In the genomic region with DNA sequence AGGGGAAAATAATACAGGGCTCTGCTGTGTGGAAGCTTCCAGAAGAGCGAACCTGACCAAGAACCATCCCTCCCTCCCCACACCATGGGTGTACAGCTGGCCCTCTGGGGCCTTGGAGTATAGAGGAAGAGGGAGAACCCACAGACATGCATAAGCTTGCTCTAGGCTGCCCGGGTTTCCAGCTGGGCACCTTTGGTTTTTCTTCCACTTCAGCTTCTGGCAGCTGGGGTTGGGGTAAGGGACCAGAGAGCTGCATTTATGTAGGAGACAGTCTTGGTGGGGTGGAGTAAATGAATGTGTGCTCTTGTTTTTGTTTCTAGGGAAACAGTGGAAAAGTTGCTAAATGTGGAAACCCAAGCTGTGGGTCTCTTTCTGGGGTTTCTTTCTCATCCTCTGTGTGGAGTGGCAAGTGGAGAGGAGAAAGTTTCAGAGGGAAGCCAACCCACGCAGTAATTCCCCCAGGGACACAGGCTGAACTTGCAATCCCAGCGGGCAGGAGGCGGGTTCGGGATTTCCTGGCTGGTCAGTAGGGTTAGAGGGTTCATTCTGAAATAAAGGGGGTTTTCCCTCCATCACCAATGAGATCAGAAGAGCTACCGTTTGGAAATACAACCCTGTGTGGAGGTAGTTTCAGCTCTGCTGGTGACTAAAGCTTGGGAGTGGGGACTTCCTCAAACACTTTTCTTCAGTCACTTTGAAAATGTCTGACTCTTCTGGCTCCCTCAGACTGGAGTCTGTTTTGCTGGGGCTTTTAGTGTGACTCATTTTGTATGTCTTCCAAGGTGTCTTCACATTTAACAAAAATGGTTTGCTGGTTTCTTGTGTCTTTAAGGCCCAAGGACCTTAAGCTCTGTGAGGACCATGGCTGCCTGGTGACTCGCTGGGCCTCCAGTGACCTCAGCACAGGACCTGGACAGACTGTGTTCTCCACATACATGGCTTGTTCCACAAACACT, we compare ENCODE assay signal across 8 cellular contexts. TPM values are rescaled to one million over a fixed set of nuclear protein-coding genes. Genes with fewer than 3 reads are reported as not detected.
A peak's percentile ranks its signal among the peaks of the same experiment; 100 is the strongest.
DNase-seq lines count a peak whose midpoint lies in the region; ATAC-seq, FAIRE-seq and TF ChIP-seq lines count a peak whose summit lies in the region.

No MANE protein-coding gene starts in this region.

- POLR2A ChIA-PET in A549 (lab: Yijun Ruan, JAX): no interaction called here

- H3K36me3 Mint-ChIP-seq in activated T-helper 1 cell treated with anti-CD3 and anti-CD28 coated beads, Interleukin-12 subunit alpha, Interleukin-12 subunit beta, Interleukin-2, Interleukin-4 antibody, amounts not matched to agents 30 ng/mL and 10 ng/mL and 1 ng/mL, durations not matched to agents 14 hours and 24 hours and 36 hours (ENCODE audit: low read depth): peaks cover 5% of the 10 kb centered on the region
- no peaks in the 10 kb centered on the region for H3K36me3 Mint-ChIP-seq in type B pancreatic cell

- DNase-seq in A549 (ENCODE audit: low read depth in 1 of 2, low spot score in 1 of 2) (peak in 1 of 2 experiments; percentile 14), left lung (peak in 1 of 2 donors; percentile 70), type B pancreatic cell (ENCODE audit: extremely low spot score, unreplicated experiment) (no peak), NCI-H2196 treated with DMSO at 0.1 percent for 48 hours (lab: John Stamatoyannopoulos, UW; ENCODE audit: unreplicated experiment) (no peak), NCI-H1105 (lab: John Stamatoyannopoulos, UW) (no peak)
- DNase-seq in activated T-helper 1 cell treated with anti-CD3 and anti-CD28 coated beads, Interleukin-12 subunit alpha, Interleukin-12 subunit beta, Interleukin-2, Interleukin-4 antibody, amounts not matched to agents 30 ng/mL and 10 ng/mL and 1 ng/mL, durations not matched to agents 14 hours and 24 hours and 36 hours (ENCODE audit: low spot score): peak; percentile 39

- peaks cover 51% of the 10 kb centered on the region for H3K4me1 Mint-ChIP-seq in activated T-helper 1 cell treated with anti-CD3 and anti-CD28 coated beads, Interleukin-12 subunit alpha, Interleukin-12 subunit beta, Interleukin-2, Interleukin-4 antibody, amounts not matched to agents 30 ng/mL and 10 ng/mL and 1 ng/mL, durations not matched to agents 14 hours and 24 hours and 36 hours (ENCODE audit: low read depth)
- peaks cover 5% of the 10 kb centered on the region for H3K4me1 Mint-ChIP-seq in type B pancreatic cell (ENCODE audit: unreplicated experiment)

- peak overlapping the region; percentile 33 to 69; a peak in 4 of 6 replicates for H3K27ac ChIP-seq in A549
- H3K27ac ChIP-seq in left lung: peak overlapping the region; percentile 65 to 86

- H3K4me1 ChIP-seq in A549 (peaks cover 23% of the 10 kb centered on the region), left lung (peaks cover 6 to 77% of the 10 kb centered on the region in 2 donors)

- no peaks in the 10 kb centered on the region for H3K36me3 ChIP-seq in left lung

- FAIRE-seq in A549 (lab: Jason Lieb, UNC): no peak

- no peak for TF ChIP-seq CTCF in A549 (IDR thresholded peaks at IDR 0.05)
- TF ChIP-seq CTCF in left lung (IDR thresholded peaks at IDR 0.05): no peak
- TF ChIP-seq CTCF in type B pancreatic cell (conservative IDR thresholded peaks at IDR 0.05): no peak

- peak overlapping the region; percentile 62 for H3K4me3 Mint-ChIP-seq in activated T-helper 1 cell treated with anti-CD3 and anti-CD28 coated beads, Interleukin-12 subunit alpha, Interleukin-12 subunit beta, Interleukin-2, Interleukin-4 antibody, amounts not matched to agents 30 ng/mL and 10 ng/mL and 1 ng/mL, durations not matched to agents 14 hours and 24 hours and 36 hours
- H3K4me3 Mint-ChIP-seq in type B pancreatic cell: no peak overlapping the region

- 71% methylated on average over 8 of the region's 8 CpGs for WGBS in A549 (ENCODE audit: missing lambda C conversion rate)

- H3K4me3 ChIP-seq in A549 (no peak overlapping the region), left lung (no peak overlapping the region)

- no peaks in the 10 kb centered on the region for H3K9me3 Mint-ChIP-seq in activated T-helper 1 cell treated with anti-CD3 and anti-CD28 coated beads, Interleukin-12 subunit alpha, Interleukin-12 subunit beta, Interleukin-2, Interleukin-4 antibody, amounts not matched to agents 30 ng/mL and 10 ng/mL and 1 ng/mL, durations not matched to agents 14 hours and 24 hours and 36 hours
- H3K9me3 Mint-ChIP-seq in type B pancreatic cell: no peaks in the 10 kb centered on the region

- intact Hi-C loops in activated T-helper 1 cell treated with anti-CD3 and anti-CD28 coated beads, Interleukin-12 subunit alpha, Interleukin-12 subunit beta, Interleukin-2, Interleukin-4 antibody, amounts not matched to agents 30 ng/mL and 10 ng/mL and 1 ng/mL, durations not matched to agents 14 hours and 24 hours and 36 hours (cut with micrococcal nuclease): loop anchor here (1.0 to 2.0 kb wide), 7 partner anchors 10 to 197 kb away; no protein-coding TSS in a partner anchor
- intact Hi-C loops in left lung (cut with DNase I): no loop called here

- H3K4me2 ChIP-seq in A549: no peak overlapping the region

- no peak for TF ChIP-seq POLR2A in A549 (IDR thresholded peaks at IDR 0.05; ENCODE audit: low read length)

- peak overlapping the region; percentile 99 for H3K27ac Mint-ChIP-seq in activated T-helper 1 cell treated with anti-CD3 and anti-CD28 coated beads, Interleukin-12 subunit alpha, Interleukin-12 subunit beta, Interleukin-2, Interleukin-4 antibody, amounts not matched to agents 30 ng/mL and 10 ng/mL and 1 ng/mL, durations not matched to agents 14 hours and 24 hours and 36 hours
- H3K27ac Mint-ChIP-seq in type B pancreatic cell: no peak overlapping the region

- ATAC-seq in A549 (no peak), GM18907 (IDR thresholded peaks at IDR 0.05; ENCODE audit: unreplicated experiment) (peak; percentile 47), HG03280 (IDR thresholded peaks at IDR 0.05; ENCODE audit: unreplicated experiment) (peak; percentile 43), left lung (peak; percentile 30)

- TF ChIP-seq EP300 in A549 (IDR thresholded peaks at IDR 0.05): no peak

- H3K9me3 ChIP-seq in A549: no peaks in the 10 kb centered on the region
- H3K9me3 ChIP-seq in left lung: no peaks in the 10 kb centered on the region

- no peaks in the 10 kb centered on the region for H3K27me3 Mint-ChIP-seq in activated T-helper 1 cell treated with anti-CD3 and anti-CD28 coated beads, Interleukin-12 subunit alpha, Interleukin-12 subunit beta, Interleukin-2, Interleukin-4 antibody, amounts not matched to agents 30 ng/mL and 10 ng/mL and 1 ng/mL, durations not matched to agents 14 hours and 24 hours and 36 hours (ENCODE audit: insufficient read depth)
- H3K27me3 Mint-ChIP-seq in type B pancreatic cell: peaks cover 10% of the 10 kb centered on the region

- no peaks in the 10 kb centered on the region for H3K27me3 ChIP-seq in left lung

- TF ChIP-seq RAD21 in A549 (conservative IDR thresholded peaks at IDR 0.05 in 1 of 2, IDR thresholded peaks at IDR 0.05 in 1 of 2): no peak

- CTCF ChIA-PET in A549 (lab: Yijun Ruan, JAX): interaction anchor here (0.9 to 2.2 kb wide), 9 partner anchors 9 to 73 kb away, joined by 3 to 7 read pairs (median 5); no protein-coding TSS in a partner anchor

TF ChIP-seq in A549, 52 proteins besides CTCF, POLR2A, EP300 and RAD21:
- TF ChIP-seq RFX5 (IDR thresholded peaks at IDR 0.05) (no peak), EHMT2 (IDR thresholded peaks at IDR 0.05; ENCODE audit: low read depth) (no peak), NFE2L2 (conservative IDR thresholded peaks at IDR 0.05; ENCODE audit: low read length) (no peak)

RNA-seq across cellular contexts. Expression of a gene that starts 22.2 kb away (rescaled TPM):
- polyA plus RNA-seq in A549 (2011; rRNA removed) (88.7 TPM in 2 replicates), A549 (2017; fragmentation: RNase III; extraction: RNeasy Plus Mini Kit Qiagen cat#74134 plus additional on column Dnase treatment) (50.5 to 59.3 TPM (median 51.9 TPM) in 3 replicates)
- 27.8 and 28.8 TPM in 2 replicates for polyA plus RNA-seq in A549 (2012; cell fraction: cytosol; rRNA removed)
- polyA plus RNA-seq in A549 (2012; cell fraction: nucleus; rRNA removed): 10.4 and 19.6 TPM in 2 replicates
- 38.1 and 40.6 TPM in 2 replicates for polyA minus RNA-seq in A549 (2011; rRNA and poly(A)+ RNA removed)
- 1,217 and 1,242 TPM in 2 replicates for total RNA-seq in activated T-helper 1 cell treated with anti-CD3 and anti-CD28 coated beads, Interleukin-12 subunit alpha, Interleukin-12 subunit beta, Interleukin-2, Interleukin-4 antibody, amounts not matched to agents 30 ng/mL and 10 ng/mL and 1 ng/mL, durations not matched to agents 14 hours and 24 hours and 36 hours
- total RNA-seq in left lung (100 to 1,000 TPM; 131 to 533 TPM), type B pancreatic cell (ENCODE audit: low replicate concordance) (not detected in 2 replicates)

RNA-seq across cellular contexts. Expression of a gene that starts 58.3 kb away (rescaled TPM):
- polyA plus RNA-seq in A549 (2011; rRNA removed): 35.0 and 52.6 TPM in 2 replicates
- polyA plus RNA-seq in A549 (2012; cell fraction: cytosol; rRNA removed): 9.4 and 9.7 TPM in 2 replicates
- 2.0 and 3.5 TPM in 2 replicates for polyA plus RNA-seq in A549 (2012; cell fraction: nucleus; rRNA removed)
- 62.5 to 62.6 TPM (median 62.6 TPM) in 3 replicates for polyA plus RNA-seq in A549 (2017; fragmentation: RNase III; extraction: RNeasy Plus Mini Kit Qiagen cat#74134 plus additional on column Dnase treatment)
- polyA minus RNA-seq in A549 (2011; rRNA and poly(A)+ RNA removed): 3.8 and 4.1 TPM in 2 replicates
- 24.7 and 24.8 TPM in 2 replicates for total RNA-seq in activated T-helper 1 cell treated with anti-CD3 and anti-CD28 coated beads, Interleukin-12 subunit alpha, Interleukin-12 subunit beta, Interleukin-2, Interleukin-4 antibody, amounts not matched to agents 30 ng/mL and 10 ng/mL and 1 ng/mL, durations not matched to agents 14 hours and 24 hours and 36 hours
- total RNA-seq in left lung: 10 to 100 TPM; 50.6 to 60.7 TPM
- 56.0 and 57.6 TPM in 2 replicates for total RNA-seq in type B pancreatic cell (ENCODE audit: low replicate concordance)

Comparison
In these comparisons a context has a peak if more than half of its experiments do, and no peak if none do; other contexts are left out.
1. ATAC-seq: peak in GM18907 (single experiment), HG03280 (single experiment) and left lung (single experiment); none in A549 (0 of 2).
2. RNA of a gene that starts 22.2 kb away (total RNA-seq): 1,217 to 1,242 TPM in activated T-helper 1 cell treated with anti-CD3 and anti-CD28 coated beads, Interleukin-12 subunit alpha, Interleukin-12 subunit beta, Interleukin-2, Interleukin-4 antibody, amounts not matched to agents 30 ng/mL and 10 ng/mL and 1 ng/mL, durations not matched to agents 14 hours and 24 hours and 36 hours and 131 to 533 TPM in left lung; not detected in type B pancreatic cell; every median in the first group is over 100 times any median in the second.